ENCODE assay signal across 2 cellular contexts in the genomic region with DNA sequence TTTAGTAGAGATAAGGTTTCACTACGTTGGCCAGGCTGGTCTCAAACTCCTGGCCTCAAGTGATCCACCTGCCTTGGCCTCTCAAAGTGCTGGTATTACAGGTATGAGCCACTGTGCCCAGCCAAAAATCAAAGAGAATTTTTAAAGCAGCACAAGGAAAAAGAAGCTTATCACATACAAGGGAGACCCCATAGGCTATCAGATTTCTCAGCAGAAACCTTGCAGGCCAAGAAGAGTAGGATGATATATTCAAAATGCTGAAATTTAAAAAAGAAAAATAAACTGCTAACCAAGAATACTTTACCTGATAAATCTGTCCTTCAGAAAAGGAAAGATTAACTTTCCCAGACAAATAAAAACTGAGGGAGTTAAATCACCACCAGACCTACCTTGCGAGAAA.
A peak's percentile ranks its signal among the peaks of the same experiment; 100 is the strongest.
TF ChIP-seq lines count a peak whose summit lies in the region.

No MANE protein-coding gene starts in this region.

TF ChIP-seq in HEK293, 187 proteins besides CTCF, POLR2A, EP300 and RAD21:
- TF ChIP-seq ZNF626 (tag by site-specific recombination; IDR thresholded peaks at IDR 0.05): 0 out of 2 replicates have a peak, but pooled peaks have one; percentile 40
- TF ChIP-seq SCRT1 (tag by site-specific recombination; IDR thresholded peaks at IDR 0.05; ENCODE audit: borderline replicate concordance): no peak
- peak; percentile 98 for TF ChIP-seq ZNF791 (tag by site-specific recombination; IDR thresholded peaks at IDR 0.05)
- no peak for TF ChIP-seq ZNF610 (tag by site-specific recombination; IDR thresholded peaks at IDR 0.05; ENCODE audit: borderline replicate concordance)
- TF ChIP-seq SETDB1 (IDR thresholded peaks at IDR 0.05; ENCODE audit: insufficient read length, low read length): peak; percentile 46

TF ChIP-seq in K562, 482 proteins besides CTCF, POLR2A, EP300 and RAD21:
- TF ChIP-seq ZNF77 (CRISPR knock-in tag; IDR thresholded peaks at IDR 0.05): no peak
- TF ChIP-seq CAMTA2 (CRISPR knock-in tag; conservative IDR thresholded peaks at IDR 0.05): no peak
- no peak for TF ChIP-seq HNRNPL (IDR thresholded peaks at IDR 0.05; ENCODE audit: low read depth, low read length)
- TF ChIP-seq TRIM28 (IDR thresholded peaks at IDR 0.05): peak; percentile 88
- TF ChIP-seq PML (IDR thresholded peaks at IDR 0.05; ENCODE audit: low read length): no peak
- TF ChIP-seq, protein P1, sequence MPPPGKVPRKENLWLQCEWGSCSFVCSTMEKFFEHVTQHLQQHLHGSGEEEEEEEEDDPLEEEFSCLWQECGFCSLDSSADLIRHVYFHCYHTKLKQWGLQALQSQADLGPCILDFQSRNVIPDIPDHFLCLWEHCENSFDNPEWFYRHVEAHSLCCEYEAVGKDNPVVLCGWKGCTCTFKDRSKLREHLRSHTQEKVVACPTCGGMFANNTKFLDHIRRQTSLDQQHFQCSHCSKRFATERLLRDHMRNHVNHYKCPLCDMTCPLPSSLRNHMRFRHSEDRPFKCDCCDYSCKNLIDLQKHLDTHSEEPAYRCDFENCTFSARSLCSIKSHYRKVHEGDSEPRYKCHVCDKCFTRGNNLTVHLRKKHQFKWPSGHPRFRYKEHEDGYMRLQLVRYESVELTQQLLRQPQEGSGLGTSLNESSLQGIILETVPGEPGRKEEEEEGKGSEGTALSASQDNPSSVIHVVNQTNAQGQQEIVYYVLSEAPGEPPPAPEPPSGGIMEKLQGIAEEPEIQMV (tag; conservative IDR thresholded peaks at IDR 0.05; ENCODE audit: low read depth): no peak
- TF ChIP-seq KAT7 (CRISPR knock-in tag; IDR thresholded peaks at IDR 0.05; ENCODE audit: borderline replicate concordance): no peak
- TF ChIP-seq ZNF316 (IDR thresholded peaks at IDR 0.05): no peak
- no peak for TF ChIP-seq DMBX1 (CRISPR knock-in tag; IDR thresholded peaks at IDR 0.05; ENCODE audit: borderline replicate concordance)
- peak; percentile 78 for TF ChIP-seq CBX5 (IDR thresholded peaks at IDR 0.05; ENCODE audit: borderline replicate concordance, low read depth)
- TF ChIP-seq CBX3 (IDR thresholded peaks at IDR 0.05; ENCODE audit: borderline replicate concordance in 1 of 2, low read length in 2 of 2): peak in 1 of 2 experiments; percentile 90; a peak in 2 of 3 replicates
- no peak for TF ChIP-seq PRMT5 (CRISPR knock-in tag; IDR thresholded peaks at IDR 0.05)
- TF ChIP-seq, protein P2, sequence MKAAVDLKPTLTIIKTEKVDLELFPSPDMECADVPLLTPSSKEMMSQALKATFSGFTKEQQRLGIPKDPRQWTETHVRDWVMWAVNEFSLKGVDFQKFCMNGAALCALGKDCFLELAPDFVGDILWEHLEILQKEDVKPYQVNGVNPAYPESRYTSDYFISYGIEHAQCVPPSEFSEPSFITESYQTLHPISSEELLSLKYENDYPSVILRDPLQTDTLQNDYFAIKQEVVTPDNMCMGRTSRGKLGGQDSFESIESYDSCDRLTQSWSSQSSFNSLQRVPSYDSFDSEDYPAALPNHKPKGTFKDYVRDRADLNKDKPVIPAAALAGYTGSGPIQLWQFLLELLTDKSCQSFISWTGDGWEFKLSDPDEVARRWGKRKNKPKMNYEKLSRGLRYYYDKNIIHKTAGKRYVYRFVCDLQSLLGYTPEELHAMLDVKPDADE (conservative IDR thresholded peaks at IDR 0.05; ENCODE audit: control insufficient read depth, low read depth, low read length): no peak
- TF ChIP-seq KDM4B (IDR thresholded peaks at IDR 0.05; ENCODE audit: borderline replicate concordance in 2 of 2, low read depth in 1 of 2): no peak
- TF ChIP-seq HDAC8 (tag; IDR thresholded peaks at IDR 0.05): no peak
